2 cellular contexts compared by ENCODE assay signal in genomic region chr22:17241571-17242310, GRCh38.
TF ChIP-seq lines count a peak whose summit lies in the region.

No MANE protein-coding gene starts in this region.

TF ChIP-seq in SK-N-SH treated with all-trans-retinoic acid at 6 μM for 48 hours, 23 proteins besides CTCF, POLR2A, EP300 and RAD21 (continued from another document):
- TF ChIP-seq CREB5 (CRISPR knock-in tag; IDR thresholded peaks at IDR 0.05; ENCODE audit: low read depth) (no peak), RARB (CRISPR knock-in tag; IDR thresholded peaks at IDR 0.05) (no peak), CSRNP3 (CRISPR knock-in tag; IDR thresholded peaks at IDR 0.05) (no peak), ZC3H10 (CRISPR knock-in tag; IDR thresholded peaks at IDR 0.05) (no peak), ZNF565 (CRISPR knock-in tag; conservative IDR thresholded peaks at IDR 0.05; ENCODE audit: low read depth) (no peak), ZFP30 (CRISPR knock-in tag; IDR thresholded peaks at IDR 0.05) (no peak), PPARA (CRISPR knock-in tag; IDR thresholded peaks at IDR 0.05; ENCODE audit: borderline replicate concordance) (no peak)

TF ChIP-seq in SK-N-SH, 30 proteins besides CTCF, POLR2A, EP300 and RAD21:
- TF ChIP-seq, protein P1, sequence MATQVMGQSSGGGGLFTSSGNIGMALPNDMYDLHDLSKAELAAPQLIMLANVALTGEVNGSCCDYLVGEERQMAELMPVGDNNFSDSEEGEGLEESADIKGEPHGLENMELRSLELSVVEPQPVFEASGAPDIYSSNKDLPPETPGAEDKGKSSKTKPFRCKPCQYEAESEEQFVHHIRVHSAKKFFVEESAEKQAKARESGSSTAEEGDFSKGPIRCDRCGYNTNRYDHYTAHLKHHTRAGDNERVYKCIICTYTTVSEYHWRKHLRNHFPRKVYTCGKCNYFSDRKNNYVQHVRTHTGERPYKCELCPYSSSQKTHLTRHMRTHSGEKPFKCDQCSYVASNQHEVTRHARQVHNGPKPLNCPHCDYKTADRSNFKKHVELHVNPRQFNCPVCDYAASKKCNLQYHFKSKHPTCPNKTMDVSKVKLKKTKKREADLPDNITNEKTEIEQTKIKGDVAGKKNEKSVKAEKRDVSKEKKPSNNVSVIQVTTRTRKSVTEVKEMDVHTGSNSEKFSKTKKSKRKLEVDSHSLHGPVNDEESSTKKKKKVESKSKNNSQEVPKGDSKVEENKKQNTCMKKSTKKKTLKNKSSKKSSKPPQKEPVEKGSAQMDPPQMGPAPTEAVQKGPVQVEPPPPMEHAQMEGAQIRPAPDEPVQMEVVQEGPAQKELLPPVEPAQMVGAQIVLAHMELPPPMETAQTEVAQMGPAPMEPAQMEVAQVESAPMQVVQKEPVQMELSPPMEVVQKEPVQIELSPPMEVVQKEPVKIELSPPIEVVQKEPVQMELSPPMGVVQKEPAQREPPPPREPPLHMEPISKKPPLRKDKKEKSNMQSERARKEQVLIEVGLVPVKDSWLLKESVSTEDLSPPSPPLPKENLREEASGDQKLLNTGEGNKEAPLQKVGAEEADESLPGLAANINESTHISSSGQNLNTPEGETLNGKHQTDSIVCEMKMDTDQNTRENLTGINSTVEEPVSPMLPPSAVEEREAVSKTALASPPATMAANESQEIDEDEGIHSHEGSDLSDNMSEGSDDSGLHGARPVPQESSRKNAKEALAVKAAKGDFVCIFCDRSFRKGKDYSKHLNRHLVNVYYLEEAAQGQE (IDR thresholded peaks at IDR 0.05; ENCODE audit: low read depth, low read length) = no peak
- TF ChIP-seq FOXM1 (IDR thresholded peaks at IDR 0.05; ENCODE audit: low read depth) = no peak
- no peak for TF ChIP-seq JUND (IDR thresholded peaks at IDR 0.05)
- no peak for TF ChIP-seq GABPA (IDR thresholded peaks at IDR 0.05; ENCODE audit: low read depth)
- no peak for TF ChIP-seq TCF12 (IDR thresholded peaks at IDR 0.05)
- TF ChIP-seq, protein P2, sequence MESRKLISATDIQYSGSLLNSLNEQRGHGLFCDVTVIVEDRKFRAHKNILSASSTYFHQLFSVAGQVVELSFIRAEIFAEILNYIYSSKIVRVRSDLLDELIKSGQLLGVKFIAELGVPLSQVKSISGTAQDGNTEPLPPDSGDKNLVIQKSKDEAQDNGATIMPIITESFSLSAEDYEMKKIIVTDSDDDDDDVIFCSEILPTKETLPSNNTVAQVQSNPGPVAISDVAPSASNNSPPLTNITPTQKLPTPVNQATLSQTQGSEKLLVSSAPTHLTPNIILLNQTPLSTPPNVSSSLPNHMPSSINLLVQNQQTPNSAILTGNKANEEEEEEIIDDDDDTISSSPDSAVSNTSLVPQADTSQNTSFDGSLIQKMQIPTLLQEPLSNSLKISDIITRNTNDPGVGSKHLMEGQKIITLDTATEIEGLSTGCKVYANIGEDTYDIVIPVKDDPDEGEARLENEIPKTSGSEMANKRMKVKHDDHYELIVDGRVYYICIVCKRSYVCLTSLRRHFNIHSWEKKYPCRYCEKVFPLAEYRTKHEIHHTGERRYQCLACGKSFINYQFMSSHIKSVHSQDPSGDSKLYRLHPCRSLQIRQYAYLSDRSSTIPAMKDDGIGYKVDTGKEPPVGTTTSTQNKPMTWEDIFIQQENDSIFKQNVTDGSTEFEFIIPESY (IDR thresholded peaks at IDR 0.05; ENCODE audit: borderline replicate concordance, low read depth) = no peak
- TF ChIP-seq TAF1 (IDR thresholded peaks at IDR 0.05; ENCODE audit: borderline replicate concordance, low read depth, low read length) = no peak
- no peak for TF ChIP-seq RCOR1 (IDR thresholded peaks at IDR 0.05; ENCODE audit: low read length)
- TF ChIP-seq TEAD4 (IDR thresholded peaks at IDR 0.05; ENCODE audit: borderline replicate concordance, insufficient read depth) = no peak
- TF ChIP-seq CHD2 (IDR thresholded peaks at IDR 0.05; ENCODE audit: low read length, partially characterized antibody) = no peak
- no peak for TF ChIP-seq EZH2phosphoT487 (IDR thresholded peaks at IDR 0.05; ENCODE audit: borderline replicate concordance, low read depth)
- TF ChIP-seq YY1 (IDR thresholded peaks at IDR 0.05; ENCODE audit: low read depth) = no peak
- no peak for TF ChIP-seq POLR2AphosphoS5 (IDR thresholded peaks at IDR 0.05; ENCODE audit: low read depth, low read length)
- no peak for TF ChIP-seq MXI1 (IDR thresholded peaks at IDR 0.05; ENCODE audit: low read depth, low read length)
